Comparison of ENCODE assay signal across 12 cellular contexts in the genomic region with DNA sequence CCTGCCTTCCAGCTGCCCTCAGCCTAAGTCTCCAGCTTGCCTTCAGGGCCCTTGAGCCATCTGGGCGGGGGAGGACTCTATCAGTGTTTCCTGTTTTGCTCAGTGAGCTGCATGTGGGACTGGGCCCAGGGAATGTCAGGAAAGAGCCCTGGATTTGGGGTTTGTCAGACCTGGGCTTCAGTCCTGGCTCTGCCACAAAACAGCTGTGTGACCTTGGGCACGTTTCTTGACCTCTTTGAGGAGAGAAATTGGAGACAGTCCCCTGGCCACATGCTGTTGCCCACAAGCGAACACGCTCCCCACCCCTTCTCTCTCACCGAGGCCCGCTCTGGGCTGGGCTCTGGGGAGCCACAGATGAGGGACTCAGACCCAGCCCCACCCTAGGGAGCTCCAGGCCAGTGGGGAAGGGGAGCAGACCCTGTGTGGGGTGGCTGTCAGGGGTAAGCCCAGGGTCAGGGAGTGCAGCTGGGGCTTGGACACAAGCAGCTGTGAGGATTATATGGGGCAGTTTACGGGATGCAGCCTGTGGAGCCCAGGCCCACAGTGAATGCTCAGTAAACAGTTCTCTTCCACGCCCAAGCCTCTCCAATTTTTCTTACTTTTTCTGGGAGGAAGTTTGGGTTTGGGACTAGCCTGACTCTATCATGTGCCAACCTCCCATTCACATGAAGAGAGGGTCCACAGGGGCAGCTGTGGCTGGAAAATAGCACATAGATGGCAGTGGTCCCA. TPM values are rescaled to one million over a fixed set of nuclear protein-coding genes. Genes with fewer than 3 reads are reported as not detected.
DNase-seq lines count a peak whose midpoint lies in the region; ATAC-seq and TF ChIP-seq lines count a peak whose summit lies in the region.
"Had no signal": no experiment of that assay in that cellular context is flagged by ENCODE, and none has a peak within 500 bp of the region (broad histone marks: within the 10 kb centered on the region; RNA-seq: fewer than 3 reads in every experiment).

No MANE protein-coding gene starts in this region.

- 0 to 65% methylated on average over 1 to 8 of the region's 8 CpGs for WGBS in endodermal cell (ENCODE audit: insufficient coverage in 1 of 2, insufficient read length in 1 of 2), 2 experiments

- DNase-seq in AG08395 (ENCODE audit: low spot score) (peak; percentile 38), Kasumi-1 (lab: John Stamatoyannopoulos, UW) (peak; percentile 24 to 32), endodermal cell (peak; percentile 87), lower lobe of right lung (peak; percentile 37)
- no peak for DNase-seq in stimulated activated naive B cell treated with anti-CD40 and anti-IgM and Interleukin-4, amounts not matched to agents 10 μg/mL and 1 μg/mL and 100 μg/mL, for 72 hours
- DNase-seq: activated CD8-positive, alpha-beta memory T cell treated with anti-CD3 and anti-CD28 coated beads, Interleukin-2, amount 10 ng/mL, durations not matched to agents 7 days and 5 days; immature natural killer cell had no signal

- no peak overlapping the region for H3K9ac ChIP-seq in endodermal cell (ENCODE audit: extremely low read depth, low read length, poor library complexity, severe bottlenecking)

- H3K4me3 ChIP-seq in endodermal cell (ENCODE audit: low read length), result no peak overlapping the region
- H3K4me3 ChIP-seq in lower lobe of right lung, result no peak overlapping the region
- H3K4me3 ChIP-seq: skin epidermis had no signal

- H3K4me1 Mint-ChIP-seq in endodermal cell, result peaks cover 9% of the 10 kb centered on the region
- H3K4me1 Mint-ChIP-seq in stimulated activated naive B cell treated with anti-CD40 and anti-IgM and Interleukin-4, amounts not matched to agents 10 μg/mL and 1 μg/mL and 100 μg/mL, for 72 hours, result peaks cover 0 to 21% of the 10 kb centered on the region in 2 donors

- intact Hi-C loops in lower lobe of right lung (cut with DNase I), result no loop called here

- H3K4me1 ChIP-seq in endodermal cell (ENCODE audit: control insufficient read depth, insufficient read depth, low read length), result no peaks in the 10 kb centered on the region
- no peaks in the 10 kb centered on the region for H3K4me1 ChIP-seq in lower lobe of right lung

- no peaks in the 10 kb centered on the region for H3K36me3 Mint-ChIP-seq in endodermal cell (ENCODE audit: low read depth)
- H3K36me3 Mint-ChIP-seq in stimulated activated naive B cell treated with anti-CD40 and anti-IgM and Interleukin-4, amounts not matched to agents 10 μg/mL and 1 μg/mL and 100 μg/mL, for 72 hours, result no peaks in the 10 kb centered on the region
- H3K36me3 Mint-ChIP-seq: activated CD8-positive, alpha-beta memory T cell treated with anti-CD3 and anti-CD28 coated beads, Interleukin-2, amount 10 ng/mL, durations not matched to agents 7 days and 5 days; immature natural killer cell; stimulated activated memory B cell treated with anti-CD40 and anti-IgM and Interleukin-4, amounts not matched to agents 10 μg/mL and 1 μg/mL and 100 μg/mL, for 72 hours had no signal

- H3K36me3 ChIP-seq in endodermal cell (ENCODE audit: control insufficient read depth, insufficient read depth, low read length), result no peaks in the 10 kb centered on the region
- no peaks in the 10 kb centered on the region for H3K36me3 ChIP-seq in lower lobe of right lung

- H3K27ac Mint-ChIP-seq in endodermal cell, result no peak overlapping the region
- H3K27ac Mint-ChIP-seq in stimulated activated naive B cell treated with anti-CD40 and anti-IgM and Interleukin-4, amounts not matched to agents 10 μg/mL and 1 μg/mL and 100 μg/mL, for 72 hours, result no peak overlapping the region
- H3K27ac Mint-ChIP-seq: activated CD8-positive, alpha-beta memory T cell treated with anti-CD3 and anti-CD28 coated beads, Interleukin-2, amount 10 ng/mL, durations not matched to agents 7 days and 5 days; immature natural killer cell; stimulated activated memory B cell treated with anti-CD40 and anti-IgM and Interleukin-4, amounts not matched to agents 10 μg/mL and 1 μg/mL and 100 μg/mL, for 72 hours had no signal

- H3K27me3 Mint-ChIP-seq in endodermal cell (ENCODE audit: insufficient read depth), result no peaks in the 10 kb centered on the region
- H3K27me3 Mint-ChIP-seq in stimulated activated naive B cell treated with anti-CD40 and anti-IgM and Interleukin-4, amounts not matched to agents 10 μg/mL and 1 μg/mL and 100 μg/mL, for 72 hours, result peaks cover 22 to 33% of the 10 kb centered on the region in 2 donors

- no peaks in the 10 kb centered on the region for H3K9me3 Mint-ChIP-seq in endodermal cell
- no peaks in the 10 kb centered on the region for H3K9me3 Mint-ChIP-seq in stimulated activated naive B cell treated with anti-CD40 and anti-IgM and Interleukin-4, amounts not matched to agents 10 μg/mL and 1 μg/mL and 100 μg/mL, for 72 hours
- H3K9me3 Mint-ChIP-seq: immature natural killer cell; stimulated activated memory B cell treated with anti-CD40 and anti-IgM and Interleukin-4, amounts not matched to agents 10 μg/mL and 1 μg/mL and 100 μg/mL, for 72 hours had no signal

- H3K9me3 ChIP-seq in endodermal cell (ENCODE audit: control insufficient read depth, low read length) (no peaks in the 10 kb centered on the region), lower lobe of right lung (no peaks in the 10 kb centered on the region)

- H3K27ac ChIP-seq in endodermal cell (ENCODE audit: low read depth, low read length) (no peak overlapping the region), lower lobe of right lung (peak overlapping the region; percentile 11)

- ATAC-seq in lower lobe of right lung (peak; percentile 5 to 13), HG03135 (IDR thresholded peaks at IDR 0.05; ENCODE audit: unreplicated experiment) (no peak), GM21390 (IDR thresholded peaks at IDR 0.05; ENCODE audit: unreplicated experiment) (no peak), HG02642 (IDR thresholded peaks at IDR 0.05; ENCODE audit: poor library complexity, unreplicated experiment) (no peak)
- no peak for ATAC-seq in stimulated activated naive B cell treated with anti-CD40 and anti-IgM and Interleukin-4, amounts not matched to agents 10 μg/mL and 1 μg/mL and 100 μg/mL, for 72 hours (replicated peaks)
- ATAC-seq: activated CD8-positive, alpha-beta memory T cell treated with anti-CD3 and anti-CD28 coated beads, Interleukin-2, amount 10 ng/mL, durations not matched to agents 7 days and 5 days; stimulated activated memory B cell treated with anti-CD40 and anti-IgM and Interleukin-4, amounts not matched to agents 10 μg/mL and 1 μg/mL and 100 μg/mL, for 72 hours had no signal

- no peaks in the 10 kb centered on the region for H3K27me3 ChIP-seq in endodermal cell (ENCODE audit: control insufficient read depth, insufficient read depth, low read length, poor library complexity, severe bottlenecking)
- peaks cover 22% of the 10 kb centered on the region for H3K27me3 ChIP-seq in lower lobe of right lung (ENCODE audit: low read depth)

- TF ChIP-seq CTCF in endodermal cell (conservative IDR thresholded peaks at IDR 0.05) (no peak), lower lobe of right lung (IDR thresholded peaks at IDR 0.05) (no peak)

- H3K4me3 Mint-ChIP-seq in endodermal cell, result no peak overlapping the region
- no peak overlapping the region for H3K4me3 Mint-ChIP-seq in stimulated activated naive B cell treated with anti-CD40 and anti-IgM and Interleukin-4, amounts not matched to agents 10 μg/mL and 1 μg/mL and 100 μg/mL, for 72 hours
- H3K4me3 Mint-ChIP-seq: activated CD8-positive, alpha-beta memory T cell treated with anti-CD3 and anti-CD28 coated beads, Interleukin-2, amount 10 ng/mL, durations not matched to agents 7 days and 5 days; immature natural killer cell; stimulated activated memory B cell treated with anti-CD40 and anti-IgM and Interleukin-4, amounts not matched to agents 10 μg/mL and 1 μg/mL and 100 μg/mL, for 72 hours had no signal

RNA-seq across cellular contexts. Expression of gene MYO7A, which starts 12.3 kb away (rescaled TPM):
- 1 to 10 TPM; 2.4 to 2.7 TPM for total RNA-seq in endodermal cell
- 2.1 TPM for polyA plus RNA-seq in endodermal cell (2013, experiment 1 of 2)
- polyA plus RNA-seq in endodermal cell (2013, experiment 2 of 2), result 1.7 TPM
- total RNA-seq in lower lobe of right lung, result 5.5 TPM

RNA-seq across cellular contexts. Expression of gene OMP, which starts 37.8 kb away (rescaled TPM):
- total RNA-seq in endodermal cell, result 1 to 10 TPM; 1.6 to 1.7 TPM
- not detected for polyA plus RNA-seq in endodermal cell (2013, experiment 1 of 2)
- not detected for polyA plus RNA-seq in endodermal cell (2013, experiment 2 of 2)
- total RNA-seq in lower lobe of right lung, result not detected
- total RNA-seq: activated CD8-positive, alpha-beta memory T cell treated with anti-CD3 and anti-CD28 coated beads, Interleukin-2, amount 10 ng/mL, durations not matched to agents 7 days and 5 days had no signal
- polyA plus RNA-seq: immature natural killer cell had no signal

Comparison
In these comparisons a context has a peak if more than half of its experiments do, and no peak if none do; other contexts are left out.
1. ATAC-seq: peak in lower lobe of right lung (2 of 2); none in HG03135 (single experiment), GM21390 (single experiment), HG02642 (single experiment) and stimulated activated naive B cell treated with anti-CD40 and anti-IgM and Interleukin-4, amounts not matched to agents 10 μg/mL and 1 μg/mL and 100 μg/mL, for 72 hours (0 of 2).